Comparison of ENCODE assay signal across 1 cellular context in genomic region chr14:54672688-54673087, GRCh38.
TF ChIP-seq lines count a peak whose summit lies in the region.

No MANE protein-coding gene starts in this region.

TF ChIP-seq in HepG2, 621 proteins besides CTCF, POLR2A, EP300 and RAD21:
- TF ChIP-seq RFXANK (CRISPR knock-in tag; IDR thresholded peaks at IDR 0.05) (no peak), FOSL1 (CRISPR knock-in tag; IDR thresholded peaks at IDR 0.05; ENCODE audit: borderline replicate concordance) (no peak), TEF (CRISPR knock-in tag; IDR thresholded peaks at IDR 0.05) (no peak), RBFOX2 (IDR thresholded peaks at IDR 0.05; ENCODE audit: low read depth, low read length) (no peak), ZNF253 (CRISPR knock-in tag; IDR thresholded peaks at IDR 0.05; ENCODE audit: borderline replicate concordance) (no peak), ADNP (CRISPR knock-in tag; IDR thresholded peaks at IDR 0.05) (no peak), NCOR1 (IDR thresholded peaks at IDR 0.05; ENCODE audit: borderline replicate concordance, low read length) (no peak), XRCC5 (optimal IDR thresholded peaks at IDR 0.05; ENCODE audit: low read length) (no peak), KLF12 (CRISPR knock-in tag; IDR thresholded peaks at IDR 0.05; ENCODE audit: borderline replicate concordance) (no peak), MED13 (CRISPR knock-in tag; IDR thresholded peaks at IDR 0.05) (no peak), ZNF567 (CRISPR knock-in tag; IDR thresholded peaks at IDR 0.05; ENCODE audit: borderline replicate concordance) (no peak), PHB2 (IDR thresholded peaks at IDR 0.05; ENCODE audit: partially characterized antibody) (no peak), RCOR2 (CRISPR knock-in tag; IDR thresholded peaks at IDR 0.05) (no peak), SUZ12 (IDR thresholded peaks at IDR 0.05; ENCODE audit: low read depth, low read length) (no peak), TBX3 (IDR thresholded peaks at IDR 0.05; ENCODE audit: borderline replicate concordance) (no peak)
- TF ChIP-seq, protein P1, sequence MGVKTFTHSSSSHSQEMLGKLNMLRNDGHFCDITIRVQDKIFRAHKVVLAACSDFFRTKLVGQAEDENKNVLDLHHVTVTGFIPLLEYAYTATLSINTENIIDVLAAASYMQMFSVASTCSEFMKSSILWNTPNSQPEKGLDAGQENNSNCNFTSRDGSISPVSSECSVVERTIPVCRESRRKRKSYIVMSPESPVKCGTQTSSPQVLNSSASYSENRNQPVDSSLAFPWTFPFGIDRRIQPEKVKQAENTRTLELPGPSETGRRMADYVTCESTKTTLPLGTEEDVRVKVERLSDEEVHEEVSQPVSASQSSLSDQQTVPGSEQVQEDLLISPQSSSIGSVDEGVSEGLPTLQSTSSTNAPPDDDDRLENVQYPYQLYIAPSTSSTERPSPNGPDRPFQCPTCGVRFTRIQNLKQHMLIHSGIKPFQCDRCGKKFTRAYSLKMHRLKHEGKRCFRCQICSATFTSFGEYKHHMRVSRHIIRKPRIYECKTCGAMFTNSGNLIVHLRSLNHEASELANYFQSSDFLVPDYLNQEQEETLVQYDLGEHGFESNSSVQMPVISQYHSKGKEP (CRISPR knock-in tag; IDR thresholded peaks at IDR 0.05), result no peak
